Comparison of ENCODE assay signal across 8 cellular contexts in the genomic region with DNA sequence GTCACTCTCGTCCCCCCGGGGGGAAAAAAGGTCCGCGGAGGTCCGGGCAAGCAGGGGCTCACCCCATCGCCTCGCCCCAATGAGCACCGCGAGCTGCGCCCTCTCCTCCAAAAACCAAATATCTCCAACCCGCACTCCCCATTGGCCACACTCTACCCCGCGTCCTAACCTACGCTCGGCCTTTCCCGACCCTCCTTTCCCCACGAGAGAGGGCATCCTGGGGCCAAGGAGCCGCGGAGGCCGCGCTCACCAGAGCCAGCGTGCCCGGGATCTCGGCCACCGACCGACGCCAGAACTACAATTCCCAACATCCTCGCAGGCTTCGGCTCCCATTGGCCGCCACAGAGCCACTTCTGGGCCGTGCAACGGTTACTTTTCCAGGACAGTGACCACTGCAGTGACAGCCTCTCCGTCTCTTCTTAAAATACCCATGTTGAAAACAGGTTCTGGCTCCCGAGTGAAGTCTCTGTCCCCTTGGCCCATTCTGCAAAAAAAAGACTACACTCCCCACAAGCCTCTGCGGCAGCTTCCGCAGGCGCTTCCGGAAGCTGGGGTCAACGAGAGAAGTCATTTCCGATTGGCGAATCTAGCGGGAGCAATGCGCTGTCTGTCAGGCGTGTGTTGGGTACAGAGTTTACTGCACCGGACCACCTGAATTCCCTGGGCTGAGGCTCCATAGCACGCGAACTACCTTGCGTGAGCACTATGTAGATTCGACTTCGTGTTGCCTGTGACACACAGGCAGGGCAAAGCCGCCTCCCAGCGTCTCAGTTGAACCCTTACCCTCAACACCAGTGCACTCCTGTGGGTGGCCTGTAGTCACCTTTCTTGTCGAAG. TPM values are rescaled to one million over a fixed set of nuclear protein-coding genes. Genes with fewer than 3 reads are reported as not detected.
DNase-seq lines count a peak whose midpoint lies in the region; ATAC-seq and TF ChIP-seq lines count a peak whose summit lies in the region.

TSS of gene ZNF343 (minus strand) at position 285 of the 837 bp plus-strand sequence. CDS start 15,020 bp downstream, outside the sequence.

- H3K4me1 Mint-ChIP-seq in WTC11, result peaks cover 7% of the 10 kb centered on the region

- CTCF ChIA-PET in AG04450 (lab: Charles Lee) (interaction anchor here (0.6 to 7.2 kb wide), 4 partner anchors 13 to 123 kb away, joined by 5 to 101 read pairs (median 12); no protein-coding TSS in a partner anchor), WTC11 (lab: Charles Lee) (interaction anchor here (1.0 to 3.9 kb wide), 3 partner anchors 13 to 302 kb away, joined by 5 to 27 read pairs (median 6); no protein-coding TSS in a partner anchor)

- ATAC-seq in GM18868 (IDR thresholded peaks at IDR 0.05; ENCODE audit: unreplicated experiment), result peak; percentile 93
- peak; percentile 93 for ATAC-seq in HG03103 (IDR thresholded peaks at IDR 0.05; ENCODE audit: low read depth, unreplicated experiment)
- ATAC-seq in WTC11, result peak; percentile 93

- no peak for TF ChIP-seq CTCF in AG04450 (IDR thresholded peaks at IDR 0.05; ENCODE audit: low read depth, low read length)
- TF ChIP-seq CTCF in WTC11 (IDR thresholded peaks at IDR 0.05), result no peak

- H3K27me3 ChIP-seq in AG04450 (ENCODE audit: control insufficient read depth, insufficient read depth, low read length), result no peaks in the 10 kb centered on the region

- peak; percentile 48 for DNase-seq in AG04450 (ENCODE audit: low read depth, low spot score)
- peak; percentile 86 for DNase-seq in NCI-H2227 (lab: John Stamatoyannopoulos, UW; ENCODE audit: unreplicated experiment)
- peak; percentile 72 for DNase-seq in WTC11 (ENCODE audit: low spot score)
- DNase-seq in caudate nucleus (lab: John Stamatoyannopoulos, UW), result peak; percentile 22 to 96 (median 83)
- DNase-seq in islet precursor cell, result peak; percentile 89
- peak; percentile 51 to 68 (median 66) for DNase-seq in stimulated activated CD4-positive, alpha-beta T cell treated with anti-CD3 and anti-CD28 coated beads, Interleukin-12 subunit alpha, Interleukin-12 subunit beta, amount 100 ng/mL, for 48 hours (ENCODE audit: low read depth in 2 of 3, low spot score in 1 of 3)

- peak within 1 kb of the TSS; percentile 100 for H3K4me3 Mint-ChIP-seq in WTC11

- H3K9me3 ChIP-seq in AG04450 (ENCODE audit: control insufficient read depth, insufficient read depth, low read length), result no peaks in the 10 kb centered on the region

- H3K4me3 ChIP-seq in AG04450 (ENCODE audit: low read depth, low read length), result peak within 1 kb of the TSS; percentile 85

- POLR2A ChIA-PET in AG04450 (lab: Yijun Ruan, JAX), result interaction anchor here (0.6 to 1.6 kb wide), 4 partner anchors 11 to 143 kb away, joined by 3 to 7 read pairs (median 3); partner anchors contain the start of gene SNRPB
- POLR2A ChIA-PET in WTC11 (lab: Charles Lee), result interaction anchor here (0.7 to 1.0 kb wide), 2 partner anchors 13 to 38 kb away, joined by 3 to 4 read pairs; partner anchors contain the start of gene SNRPB

- H3K27ac ChIP-seq in AG04450 (ENCODE audit: low read depth, low read length) (peak within 1 kb of the TSS; percentile 52), caudate nucleus (ENCODE audit: low read depth, low read length) (peak within 1 kb of the TSS; percentile 93)

- H3K27ac Mint-ChIP-seq in WTC11, result peak within 1 kb of the TSS; percentile 91

- H3K36me3 Mint-ChIP-seq in WTC11, result no peaks in the 10 kb centered on the region

- H3K27me3 Mint-ChIP-seq in WTC11 (ENCODE audit: low read depth), result peaks cover 42% of the 10 kb centered on the region

- H3K9me3 Mint-ChIP-seq in WTC11, result no peaks in the 10 kb centered on the region

TF ChIP-seq in WTC11, 78 proteins besides CTCF, POLR2A, EP300 and RAD21:
- peak; percentile 32; the same call in 1 of the 2 replicates for TF ChIP-seq SP1 (CRISPR knock-in tag; conservative IDR thresholded peaks at IDR 0.05)
- peak; percentile 32; the same call in 1 of the 2 replicates for TF ChIP-seq FOXK1 (CRISPR knock-in tag; IDR thresholded peaks at IDR 0.05)
- TF ChIP-seq, protein P1, sequence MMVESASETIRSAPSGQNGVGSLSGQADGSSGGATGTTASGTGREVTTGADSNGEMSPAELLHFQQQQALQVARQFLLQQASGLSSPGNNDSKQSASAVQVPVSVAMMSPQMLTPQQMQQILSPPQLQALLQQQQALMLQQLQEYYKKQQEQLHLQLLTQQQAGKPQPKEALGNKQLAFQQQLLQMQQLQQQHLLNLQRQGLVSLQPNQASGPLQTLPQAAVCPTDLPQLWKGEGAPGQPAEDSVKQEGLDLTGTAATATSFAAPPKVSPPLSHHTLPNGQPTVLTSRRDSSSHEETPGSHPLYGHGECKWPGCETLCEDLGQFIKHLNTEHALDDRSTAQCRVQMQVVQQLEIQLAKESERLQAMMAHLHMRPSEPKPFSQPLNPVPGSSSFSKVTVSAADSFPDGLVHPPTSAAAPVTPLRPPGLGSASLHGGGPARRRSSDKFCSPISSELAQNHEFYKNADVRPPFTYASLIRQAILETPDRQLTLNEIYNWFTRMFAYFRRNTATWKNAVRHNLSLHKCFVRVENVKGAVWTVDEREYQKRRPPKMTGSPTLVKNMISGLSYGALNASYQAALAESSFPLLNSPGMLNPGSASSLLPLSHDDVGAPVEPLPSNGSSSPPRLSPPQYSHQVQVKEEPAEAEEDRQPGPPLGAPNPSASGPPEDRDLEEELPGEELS (CRISPR knock-in tag; IDR thresholded peaks at IDR 0.05), result no peak
- peak; percentile 39; the same call in 1 of the 2 replicates for TF ChIP-seq MAX (CRISPR knock-in tag; IDR thresholded peaks at IDR 0.05)
- TF ChIP-seq NFYB (CRISPR knock-in tag; conservative IDR thresholded peaks at IDR 0.05; ENCODE audit: low read depth), result peak; percentile 64
- TF ChIP-seq, protein P2, sequence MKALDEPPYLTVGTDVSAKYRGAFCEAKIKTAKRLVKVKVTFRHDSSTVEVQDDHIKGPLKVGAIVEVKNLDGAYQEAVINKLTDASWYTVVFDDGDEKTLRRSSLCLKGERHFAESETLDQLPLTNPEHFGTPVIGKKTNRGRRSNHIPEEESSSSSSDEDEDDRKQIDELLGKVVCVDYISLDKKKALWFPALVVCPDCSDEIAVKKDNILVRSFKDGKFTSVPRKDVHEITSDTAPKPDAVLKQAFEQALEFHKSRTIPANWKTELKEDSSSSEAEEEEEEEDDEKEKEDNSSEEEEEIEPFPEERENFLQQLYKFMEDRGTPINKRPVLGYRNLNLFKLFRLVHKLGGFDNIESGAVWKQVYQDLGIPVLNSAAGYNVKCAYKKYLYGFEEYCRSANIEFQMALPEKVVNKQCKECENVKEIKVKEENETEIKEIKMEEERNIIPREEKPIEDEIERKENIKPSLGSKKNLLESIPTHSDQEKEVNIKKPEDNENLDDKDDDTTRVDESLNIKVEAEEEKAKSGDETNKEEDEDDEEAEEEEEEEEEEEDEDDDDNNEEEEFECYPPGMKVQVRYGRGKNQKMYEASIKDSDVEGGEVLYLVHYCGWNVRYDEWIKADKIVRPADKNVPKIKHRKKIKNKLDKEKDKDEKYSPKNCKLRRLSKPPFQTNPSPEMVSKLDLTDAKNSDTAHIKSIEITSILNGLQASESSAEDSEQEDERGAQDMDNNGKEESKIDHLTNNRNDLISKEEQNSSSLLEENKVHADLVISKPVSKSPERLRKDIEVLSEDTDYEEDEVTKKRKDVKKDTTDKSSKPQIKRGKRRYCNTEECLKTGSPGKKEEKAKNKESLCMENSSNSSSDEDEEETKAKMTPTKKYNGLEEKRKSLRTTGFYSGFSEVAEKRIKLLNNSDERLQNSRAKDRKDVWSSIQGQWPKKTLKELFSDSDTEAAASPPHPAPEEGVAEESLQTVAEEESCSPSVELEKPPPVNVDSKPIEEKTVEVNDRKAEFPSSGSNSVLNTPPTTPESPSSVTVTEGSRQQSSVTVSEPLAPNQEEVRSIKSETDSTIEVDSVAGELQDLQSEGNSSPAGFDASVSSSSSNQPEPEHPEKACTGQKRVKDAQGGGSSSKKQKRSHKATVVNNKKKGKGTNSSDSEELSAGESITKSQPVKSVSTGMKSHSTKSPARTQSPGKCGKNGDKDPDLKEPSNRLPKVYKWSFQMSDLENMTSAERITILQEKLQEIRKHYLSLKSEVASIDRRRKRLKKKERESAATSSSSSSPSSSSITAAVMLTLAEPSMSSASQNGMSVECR (CRISPR knock-in tag; IDR thresholded peaks at IDR 0.05; ENCODE audit: borderline replicate concordance), result no peak
- TF ChIP-seq ZBTB43 (CRISPR knock-in tag; IDR thresholded peaks at IDR 0.05), result no peak
- TF ChIP-seq TCF7 (CRISPR knock-in tag; IDR thresholded peaks at IDR 0.05; ENCODE audit: low read depth), result no peak
- TF ChIP-seq ZBTB21 (CRISPR knock-in tag; IDR thresholded peaks at IDR 0.05; ENCODE audit: borderline replicate concordance), result no peak
- peak; percentile 9; the same call in 1 of the 2 replicates for TF ChIP-seq GABPB1 (CRISPR knock-in tag; IDR thresholded peaks at IDR 0.05)
- TF ChIP-seq ZNF263 (CRISPR knock-in tag; IDR thresholded peaks at IDR 0.05; ENCODE audit: low read depth), result no peak

RNA-seq across cellular contexts. Expression of gene ZNF343, which starts in this region (rescaled TPM):
- polyA plus RNA-seq in AG04450 (2011; rRNA removed), result 10.8 and 11.4 TPM in 2 replicates
- polyA minus RNA-seq in AG04450 (2011; rRNA and poly(A)+ RNA removed), result 22.5 and 23.5 TPM in 2 replicates
- 5.0 to 7.6 TPM (median 6.3 TPM) in 3 replicates for total RNA-seq in WTC11 (2021)

Comparison
In these comparisons a context has a peak if more than half of its experiments do, and no peak if none do; other contexts are left out.
1. Peak in every context shown above with its lines: DNase-seq, ATAC-seq, H3K4me3 ChIP-seq and H3K27ac ChIP-seq.